21 cellular contexts compared by ENCODE assay signal in the genomic region with DNA sequence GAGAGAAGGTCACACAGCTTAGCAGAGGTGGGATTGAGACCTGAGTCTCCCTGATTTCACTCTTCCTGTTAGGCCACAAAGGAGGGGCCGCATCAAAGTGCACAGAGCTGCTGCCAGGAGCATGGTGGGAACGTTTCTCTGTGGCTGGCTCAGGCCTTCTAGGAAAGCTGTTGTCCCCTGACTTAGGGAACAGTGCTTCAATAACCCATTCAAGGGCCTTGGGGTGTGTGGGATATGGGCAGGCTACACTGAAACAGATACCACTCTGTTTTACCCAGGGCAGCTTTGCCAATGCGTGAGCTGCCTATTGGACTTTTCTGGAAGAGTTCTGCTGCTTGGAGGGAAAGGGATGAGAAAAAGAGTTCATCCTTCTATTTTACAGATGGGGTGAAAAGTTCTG.
DNase-seq lines count a peak whose midpoint lies in the region; ATAC-seq and TF ChIP-seq lines count a peak whose summit lies in the region.
"Had no signal": no experiment of that assay in that cellular context is flagged by ENCODE, and none has a peak within 500 bp of the region (broad histone marks: within the 10 kb centered on the region; RNA-seq: fewer than 3 reads in every experiment).

No MANE protein-coding gene starts in this region.

- no peak overlapping the region for H3K4me3 ChIP-seq in hepatocyte
- H3K4me3 ChIP-seq: GM23248, HAP-1 had no signal

- H3K36me3 ChIP-seq in hepatocyte (replicated peaks; ENCODE audit: insufficient read depth, low read depth) = no peaks in the 10 kb centered on the region
- H3K36me3 ChIP-seq: HAP-1 had no signal

- no peak for ATAC-seq in HG03469 (IDR thresholded peaks at IDR 0.05; ENCODE audit: unreplicated experiment)
- ATAC-seq: Panc1 had no signal

- H3K27ac ChIP-seq in VCaP (peak overlapping the region; percentile 35; the same call in 1 of the 2 replicates), substantia nigra (ENCODE audit: low read depth, low read length, poor library complexity, severe bottlenecking) (peak overlapping the region; percentile 18), hepatocyte (no peak overlapping the region)
- H3K27ac ChIP-seq: GM23248 had no signal

- no peaks in the 10 kb centered on the region for H3K79me2 ChIP-seq in hepatocyte

- WGBS in hepatocyte (ENCODE audit: low lambda C conversion rate, missing lambda C conversion rate) = 80% methylated on average over 3 of the region's 3 CpGs

- no peaks in the 10 kb centered on the region for H3K27me3 ChIP-seq in hepatocyte

- H3K4me1 ChIP-seq in hepatocyte (ENCODE audit: insufficient read depth) = no peaks in the 10 kb centered on the region
- H3K4me1 ChIP-seq: HAP-1 had no signal

- H2AFZ ChIP-seq in hepatocyte = no peak overlapping the region
- H2AFZ ChIP-seq: GM23248 had no signal

- H3K4me2 ChIP-seq in hepatocyte = no peak overlapping the region

- H4K20me1 ChIP-seq in hepatocyte (ENCODE audit: insufficient read depth, poor library complexity, severe bottlenecking) = no peaks in the 10 kb centered on the region

- no peak for TF ChIP-seq CTCF in VCaP (conservative IDR thresholded peaks at IDR 0.05)
- no peak for TF ChIP-seq CTCF in hepatocyte (IDR thresholded peaks at IDR 0.05; ENCODE audit: poor library complexity)

- H3K9me3 ChIP-seq in hepatocyte (ENCODE audit: low read depth) = no peaks in the 10 kb centered on the region
- H3K9me3 ChIP-seq: HAP-1 had no signal

- DNase-seq in foreskin melanocyte (peak; percentile 10), nucleus accumbens (lab: John Stamatoyannopoulos, UW) (peak in 30 of 56 donors; percentile 2 to 51 (median 16)), substantia nigra (lab: John Stamatoyannopoulos, UW) (peak in 29 of 49 donors; percentile 2 to 66 (median 16)), NCI-H1048 (lab: John Stamatoyannopoulos, UW) (no peak), hepatocyte (ENCODE audit: low spot score) (no peak), NAMALWA (ENCODE audit: low spot score) (no peak)
- DNase-seq: EL; GF-D8; GM23248; KG1; NCI-H1105; NCI-H2029; NCI-H2227 treated with DMSO at 0.1 percent for 48 hours; NCI-H510A; NCI-H748 treated with DMSO at 0.1 percent for 48 hours; NK-92 treated with Interleukin-12 subunit alpha and Interleukin-12 subunit beta, amount 100 ng/mL, for 24 hours; SIG-M5 had no signal

- H3K9me2 ChIP-seq in hepatocyte (replicated peaks; ENCODE audit: insufficient read depth) = no peaks in the 10 kb centered on the region

Comparison
In these comparisons a context has a peak if more than half of its experiments do, and no peak if none do; other contexts are left out.
1. DNase-seq: peak in foreskin melanocyte (single experiment), nucleus accumbens (30 of 56) and substantia nigra (29 of 49); none in NCI-H1048 (single experiment), hepatocyte (single experiment) and NAMALWA (single experiment).